In genomic region chr6:16184129-16184528, GRCh38 we compare ENCODE assay signal across 8 cellular contexts. TPM values are rescaled to one million over a fixed set of nuclear protein-coding genes. Genes with fewer than 3 reads are reported as not detected.
A peak's percentile ranks its signal among the peaks of the same experiment; 100 is the strongest.
DNase-seq lines count a peak whose midpoint lies in the region; ATAC-seq lines count a peak whose summit lies in the region.

No MANE protein-coding gene starts in this region.

- H3K4me3 Mint-ChIP-seq in activated T-cell treated with anti-CD3 and anti-CD28 coated beads, Interleukin-2, amount 50 U/mL, for 24 hours, result no peak overlapping the region

- H3K27ac Mint-ChIP-seq in activated T-cell treated with anti-CD3 and anti-CD28 coated beads, Interleukin-2, amount 50 U/mL, for 24 hours, result no peak overlapping the region

- in situ Hi-C loops in Caki2 (cut with HindIII; ENCODE audit: low pct_unique_long_range_greater_than_20kb, low sequenced_read_pairs), result no loop called here

- ATAC-seq in GM19463 (IDR thresholded peaks at IDR 0.05; ENCODE audit: unreplicated experiment) (peak; percentile 70), HG03139 (IDR thresholded peaks at IDR 0.05; ENCODE audit: unreplicated experiment) (no peak)

- peaks cover 11% of the 10 kb centered on the region for H3K9me3 Mint-ChIP-seq in activated T-cell treated with anti-CD3 and anti-CD28 coated beads, Interleukin-2, amount 50 U/mL, for 24 hours

- peaks cover 27% of the 10 kb centered on the region for H3K4me1 Mint-ChIP-seq in activated T-cell treated with anti-CD3 and anti-CD28 coated beads, Interleukin-2, amount 50 U/mL, for 24 hours (ENCODE audit: low read depth)

- DNase-seq in Caki2 (ENCODE audit: low read depth) (peak; percentile 15), NCI-H748 (lab: John Stamatoyannopoulos, UW; ENCODE audit: unreplicated experiment) (peak; percentile 84), dermis blood vessel endothelial cell (peak; percentile 67), renal cortical epithelial cell (ENCODE audit: low read depth) (peak; percentile 71), DMS79 treated with DMSO at 0.1 percent for 48 hours (lab: John Stamatoyannopoulos, UW) (no peak)
- DNase-seq in activated T-cell treated with anti-CD3 and anti-CD28 coated beads, Interleukin-2, amount 50 U/mL, for 24 hours, result no peak

- peaks cover 2% of the 10 kb centered on the region for H3K36me3 Mint-ChIP-seq in activated T-cell treated with anti-CD3 and anti-CD28 coated beads, Interleukin-2, amount 50 U/mL, for 24 hours (ENCODE audit: low read depth)

- H3K27me3 Mint-ChIP-seq in activated T-cell treated with anti-CD3 and anti-CD28 coated beads, Interleukin-2, amount 50 U/mL, for 24 hours, result no peaks in the 10 kb centered on the region

RNA-seq across cellular contexts. Expression of gene GMPR, which starts 54.3 kb away (rescaled TPM):
- not detected in 2 replicates for total RNA-seq in Caki2 (2014; rRNA removed; shearing (Covaris generic); ENCODE audit: low replicate concordance)
- total RNA-seq in dermis blood vessel endothelial cell (26.0 and 29.2 TPM in 2 replicates), renal cortical epithelial cell (3.6 and 9.5 TPM in 2 replicates)

RNA-seq across cellular contexts. Expression of gene MYLIP, which starts 55.2 kb away (rescaled TPM):
- total RNA-seq in Caki2 (2014; rRNA removed; shearing (Covaris generic); ENCODE audit: low replicate concordance), result 7.6 and 10.5 TPM in 2 replicates
- 28.4 and 54.8 TPM in 2 replicates for total RNA-seq in dermis blood vessel endothelial cell
- 8.0 and 22.3 TPM in 2 replicates for total RNA-seq in renal cortical epithelial cell

Comparison
In these comparisons a context has a peak if more than half of its experiments do, and no peak if none do; other contexts are left out.
1. DNase-seq: peak in Caki2 (single experiment), NCI-H748 (single experiment), dermis blood vessel endothelial cell (single experiment) and renal cortical epithelial cell (single experiment); none in activated T-cell treated with anti-CD3 and anti-CD28 coated beads, Interleukin-2, amount 50 U/mL, for 24 hours (single experiment) and DMS79 treated with DMSO at 0.1 percent for 48 hours (single experiment).